ENCODE assay signal across 22 cellular contexts in the genomic region with DNA sequence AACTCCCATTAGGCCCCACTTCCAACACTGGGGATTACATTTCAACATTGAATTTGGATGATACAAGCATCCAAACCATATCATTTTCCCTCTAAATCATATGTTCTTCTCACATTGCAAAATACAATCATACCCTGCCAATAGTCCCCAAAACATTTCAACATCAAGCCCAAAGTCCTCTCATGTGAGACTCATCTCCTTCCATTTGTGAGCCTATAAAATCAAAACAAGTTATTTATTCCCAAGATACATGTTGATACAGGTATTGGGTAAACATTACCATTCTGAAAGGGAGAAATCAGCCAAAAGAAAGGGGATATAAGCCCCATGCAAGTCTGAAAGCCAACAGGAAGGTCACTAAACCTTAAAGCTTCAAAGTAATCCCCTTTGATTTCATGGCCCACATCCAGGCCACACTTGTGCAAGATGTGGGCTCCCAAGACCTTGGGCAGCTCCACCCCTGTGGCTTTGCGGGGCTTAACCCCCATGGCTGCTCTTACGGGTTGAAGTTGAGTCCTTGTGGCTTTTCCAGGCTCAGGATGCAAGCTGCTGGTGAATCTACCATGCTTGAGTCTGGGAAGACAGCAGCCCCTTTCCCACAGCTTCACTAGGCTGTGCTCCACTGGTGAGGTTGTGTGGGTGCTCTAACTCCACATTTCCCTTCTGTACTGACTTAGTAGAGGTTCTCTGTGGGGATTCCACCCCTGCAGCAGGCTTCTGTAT. TPM values are rescaled to one million over a fixed set of nuclear protein-coding genes. Genes with fewer than 3 reads are reported as not detected.
A peak's percentile ranks its signal among the peaks of the same experiment; 100 is the strongest.
DNase-seq lines count a peak whose midpoint lies in the region; ATAC-seq and TF ChIP-seq lines count a peak whose summit lies in the region.
"Had no signal": no experiment of that assay in that cellular context is flagged by ENCODE, and none has a peak within 500 bp of the region (broad histone marks: within the 10 kb centered on the region; RNA-seq: fewer than 3 reads in every experiment).

No MANE protein-coding gene starts in this region.

- no peak for ATAC-seq in activated naive CD8-positive, alpha-beta T cell treated with anti-CD3 and anti-CD28 coated beads, Interleukin-2, amount 50 U/mL, for 24 hours
- peak; percentile 78 to 93 (median 84) for ATAC-seq in right lobe of liver
- ATAC-seq in sciatic nerve, result peak; percentile 42
- no peak for ATAC-seq in GM18909 (IDR thresholded peaks at IDR 0.05; ENCODE audit: poor library complexity, unreplicated experiment)

- H3K9me3 ChIP-seq in right lobe of liver, result no peaks in the 10 kb centered on the region
- H3K9me3 ChIP-seq in uterus, result no peaks in the 10 kb centered on the region
- H3K9me3 ChIP-seq: BLaER1 had no signal

- intact Hi-C loops in right lobe of liver (cut with DNase I), result no loop called here
- intact Hi-C loops in sciatic nerve (cut with DNase I), result no loop called here
- intact Hi-C loops in uterus (cut with DNase I; ENCODE audit: low total_unique reads), result no loop called here

- H3K27ac ChIP-seq in right lobe of liver, result peak overlapping the region in 2 of 3 donors; percentile 29 to 57
- H3K27ac ChIP-seq in uterus, result no peak overlapping the region
- H3K27ac ChIP-seq: 22Rv1, BLaER1 had no signal

- H3K27me3 ChIP-seq in right lobe of liver (no peaks in the 10 kb centered on the region), uterus (no peaks in the 10 kb centered on the region)

- WGBS in right lobe of liver (ENCODE audit: insufficient coverage, low coverage, low lambda C conversion rate, missing lambda C conversion rate), result 25% methylated on average over 1 of the region's 2 CpGs

- peaks cover 0 to 17% (median 0%) of the 10 kb centered on the region in 4 donors for H3K4me1 ChIP-seq in right lobe of liver
- no peaks in the 10 kb centered on the region for H3K4me1 ChIP-seq in uterus
- H3K4me1 ChIP-seq: BLaER1 had no signal

- no peak for TF ChIP-seq CTCF in right lobe of liver (IDR thresholded peaks at IDR 0.05)
- TF ChIP-seq CTCF in uterus (IDR thresholded peaks at IDR 0.05), result no peak

- H3K4me3 Mint-ChIP-seq in activated naive CD8-positive, alpha-beta T cell treated with anti-CD3 and anti-CD28 coated beads for 36 hours, result no peak overlapping the region
- H3K4me3 Mint-ChIP-seq in activated naive CD8-positive, alpha-beta T cell treated with anti-CD3 and anti-CD28 coated beads, Interleukin-2, amount 50 U/mL, for 24 hours, result no peak overlapping the region
- H3K4me3 Mint-ChIP-seq: B cell; CD14-positive monocyte; CD4-positive, alpha-beta memory T cell had no signal

- H3K9me3 Mint-ChIP-seq in activated naive CD8-positive, alpha-beta T cell treated with anti-CD3 and anti-CD28 coated beads for 36 hours, result peaks cover 2% of the 10 kb centered on the region
- peaks cover 6% of the 10 kb centered on the region for H3K9me3 Mint-ChIP-seq in activated naive CD8-positive, alpha-beta T cell treated with anti-CD3 and anti-CD28 coated beads, Interleukin-2, amount 50 U/mL, for 24 hours

- DNase-seq in activated naive CD8-positive, alpha-beta T cell treated with anti-CD3 and anti-CD28 coated beads for 36 hours, result peak; percentile 0
- DNase-seq in activated naive CD8-positive, alpha-beta T cell treated with anti-CD3 and anti-CD28 coated beads, Interleukin-2, amount 50 U/mL, for 24 hours, result no peak
- peak; percentile 42 for DNase-seq in amniotic epithelial cell (ENCODE audit: low read depth)
- peak in 1 of 3 donors; percentile 16 for DNase-seq in right lobe of liver
- DNase-seq in sciatic nerve (ENCODE audit: low spot score), result no peak
- no peak for DNase-seq in HT-29 (ENCODE audit: low spot score)
- no peak for DNase-seq in uterus
- DNase-seq: Calu3; CD4-positive, alpha-beta memory T cell; COR-L47; DMS53; DMS79 treated with DMSO at 0.1 percent for 48 hours; GF-D8; GOT3; HCEC 1CT had no signal

- H3K4me3 ChIP-seq in right lobe of liver (no peak overlapping the region), uterus (no peak overlapping the region)
- H3K4me3 ChIP-seq: BLaER1 had no signal

- no peaks in the 10 kb centered on the region for H3K36me3 ChIP-seq in right lobe of liver
- no peaks in the 10 kb centered on the region for H3K36me3 ChIP-seq in uterus
- H3K36me3 ChIP-seq: BLaER1 had no signal

- H3K27ac Mint-ChIP-seq in activated naive CD8-positive, alpha-beta T cell treated with anti-CD3 and anti-CD28 coated beads for 36 hours, result no peak overlapping the region
- no peak overlapping the region for H3K27ac Mint-ChIP-seq in activated naive CD8-positive, alpha-beta T cell treated with anti-CD3 and anti-CD28 coated beads, Interleukin-2, amount 50 U/mL, for 24 hours
- H3K27ac Mint-ChIP-seq: B cell; CD14-positive monocyte; CD4-positive, alpha-beta memory T cell had no signal

- H3K36me3 Mint-ChIP-seq in activated naive CD8-positive, alpha-beta T cell treated with anti-CD3 and anti-CD28 coated beads for 36 hours, result no peaks in the 10 kb centered on the region
- no peaks in the 10 kb centered on the region for H3K36me3 Mint-ChIP-seq in activated naive CD8-positive, alpha-beta T cell treated with anti-CD3 and anti-CD28 coated beads, Interleukin-2, amount 50 U/mL, for 24 hours (ENCODE audit: low read depth)
- H3K36me3 Mint-ChIP-seq: CD14-positive monocyte; CD4-positive, alpha-beta memory T cell had no signal

- H3K4me1 Mint-ChIP-seq in activated naive CD8-positive, alpha-beta T cell treated with anti-CD3 and anti-CD28 coated beads for 36 hours, result no peaks in the 10 kb centered on the region
- no peaks in the 10 kb centered on the region for H3K4me1 Mint-ChIP-seq in activated naive CD8-positive, alpha-beta T cell treated with anti-CD3 and anti-CD28 coated beads, Interleukin-2, amount 50 U/mL, for 24 hours
- H3K4me1 Mint-ChIP-seq: B cell; CD14-positive monocyte; CD4-positive, alpha-beta memory T cell had no signal

- no peak for TF ChIP-seq POLR2A in right lobe of liver (IDR thresholded peaks at IDR 0.05)
- TF ChIP-seq POLR2A in uterus (IDR thresholded peaks at IDR 0.05), result no peak

- H3K27me3 Mint-ChIP-seq in activated naive CD8-positive, alpha-beta T cell treated with anti-CD3 and anti-CD28 coated beads for 36 hours, result peaks cover 4% of the 10 kb centered on the region
- no peaks in the 10 kb centered on the region for H3K27me3 Mint-ChIP-seq in activated naive CD8-positive, alpha-beta T cell treated with anti-CD3 and anti-CD28 coated beads, Interleukin-2, amount 50 U/mL, for 24 hours
- H3K27me3 Mint-ChIP-seq: B cell; CD4-positive, alpha-beta memory T cell had no signal

RNA-seq across cellular contexts. Expression of gene SERTM2, which starts 40.6 kb away (rescaled TPM):
- total RNA-seq in activated naive CD8-positive, alpha-beta T cell treated with anti-CD3 and anti-CD28 coated beads for 36 hours, result not detected
- total RNA-seq in right lobe of liver (10 to 100 TPM in 2 of 6 experiments, under 1 TPM in 4; 0.06 to 29.1 (median 0.25) TPM), sciatic nerve (0.76 TPM), uterus (10 to 100 TPM in 2 of 4 donors, 1 to 10 TPM in 1, under 1 TPM in 1; 0.69 to 21.3 (median 7.9) TPM)
- total RNA-seq in HT-29 (2014; rRNA removed; shearing (Covaris generic)), result not detected in 2 replicates
- total RNA-seq: B cell; Calu3; CD4-positive, alpha-beta memory T cell; Daoy; G401 had no signal

RNA-seq across cellular contexts. Expression of gene DCX, which starts 58.9 kb away (rescaled TPM):
- not detected for total RNA-seq in activated naive CD8-positive, alpha-beta T cell treated with anti-CD3 and anti-CD28 coated beads for 36 hours
- under 1 TPM in 3 of 6 experiments, not detected in 3; 0.09 to 0.25 (median 0.25) TPM for total RNA-seq in right lobe of liver
- not detected for total RNA-seq in sciatic nerve
- total RNA-seq in HT-29 (2014; rRNA removed; shearing (Covaris generic)), result not detected in 2 replicates
- total RNA-seq in uterus, result 1 to 10 TPM in 2 of 4 donors, not detected in 2; 2.0 to 5.5 TPM
- total RNA-seq: B cell; Calu3; CD4-positive, alpha-beta memory T cell; Daoy; G401 had no signal

Comparison
In these comparisons a context has a peak if more than half of its experiments do, and no peak if none do; other contexts are left out.
1. DNase-seq: peak in activated naive CD8-positive, alpha-beta T cell treated with anti-CD3 and anti-CD28 coated beads for 36 hours (single experiment) and amniotic epithelial cell (single experiment); none in activated naive CD8-positive, alpha-beta T cell treated with anti-CD3 and anti-CD28 coated beads, Interleukin-2, amount 50 U/mL, for 24 hours (single experiment), sciatic nerve (single experiment), HT-29 (single experiment) and uterus (0 of 2).
2. ATAC-seq: peak in right lobe of liver (4 of 4) and sciatic nerve (single experiment); none in activated naive CD8-positive, alpha-beta T cell treated with anti-CD3 and anti-CD28 coated beads, Interleukin-2, amount 50 U/mL, for 24 hours (single experiment) and GM18909 (single experiment).
3. H3K27ac ChIP-seq: peak in right lobe of liver (2 of 3); none in uterus (0 of 2).